ENCODE assay signal across 8 cellular contexts in the genomic region with DNA sequence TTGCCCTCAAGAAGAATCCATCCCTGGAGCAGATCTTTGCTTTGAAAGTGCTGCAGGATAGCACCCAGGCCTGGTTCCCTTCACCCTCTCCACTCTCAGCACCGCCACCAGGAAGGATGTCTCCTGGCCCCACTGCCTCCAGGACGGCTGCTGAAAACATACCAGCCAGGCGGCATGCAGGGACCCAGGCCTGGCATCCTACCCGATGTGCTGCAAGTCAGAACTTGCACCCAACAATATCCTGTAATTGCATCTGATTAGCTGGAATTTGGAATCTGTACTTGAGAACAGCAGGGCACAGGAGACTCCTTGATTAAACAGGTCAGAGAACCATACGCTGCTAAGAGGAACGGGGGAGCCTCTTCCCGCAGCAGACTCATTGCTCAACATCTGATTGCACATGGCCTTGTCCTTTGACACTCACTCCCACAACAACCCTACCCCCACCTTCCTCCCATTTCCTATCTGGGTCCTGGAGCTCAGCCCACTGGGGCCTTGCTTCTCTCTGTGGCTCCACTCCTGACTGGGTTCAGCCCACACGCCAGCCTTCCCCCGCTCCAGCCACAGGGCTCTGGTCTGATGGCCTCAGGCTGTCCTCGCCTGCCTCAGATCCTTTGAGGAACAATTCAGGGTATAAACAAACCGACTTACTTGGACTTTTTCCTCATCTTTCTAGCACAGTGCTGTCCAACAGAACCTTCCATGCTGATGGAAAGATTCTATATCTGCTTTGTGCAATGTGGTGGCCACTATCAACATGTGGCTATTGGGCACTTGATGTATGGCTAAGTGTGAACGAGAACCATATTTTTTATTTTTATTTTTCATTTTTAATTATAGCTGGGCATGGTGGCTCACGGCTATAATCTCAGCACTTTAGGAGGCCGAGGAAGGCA.
DNase-seq lines count a peak whose midpoint lies in the region; ATAC-seq and TF ChIP-seq lines count a peak whose summit lies in the region.

No MANE protein-coding gene starts in this region.

- no peaks in the 10 kb centered on the region for H3K27me3 ChIP-seq in Peyer's patch
- H3K27me3 ChIP-seq in prostate gland (replicated peaks; ENCODE audit: insufficient read depth): no peaks in the 10 kb centered on the region

- no peak for TF ChIP-seq CTCF in Peyer's patch (IDR thresholded peaks at IDR 0.05)
- no peak for TF ChIP-seq CTCF in prostate gland (IDR thresholded peaks at IDR 0.05)

- in situ Hi-C loops in G401 (cut with HindIII; ENCODE audit: low sequenced_read_pairs): no loop called here

- no peak for ATAC-seq in GM21381 (IDR thresholded peaks at IDR 0.05; ENCODE audit: unreplicated experiment)

- intact Hi-C loops in prostate gland (cut with DNase I): no loop called here

- peaks cover 0 to 24% (median 0%) of the 10 kb centered on the region in 4 donors for H3K4me1 ChIP-seq in Peyer's patch
- no peaks in the 10 kb centered on the region for H3K4me1 ChIP-seq in prostate gland (replicated peaks)

- H3K9me3 ChIP-seq in Peyer's patch: no peaks in the 10 kb centered on the region
- no peaks in the 10 kb centered on the region for H3K9me3 ChIP-seq in prostate gland

- H3K4me3 ChIP-seq in Peyer's patch: peak overlapping the region in 1 of 4 donors; percentile 11
- no peak overlapping the region for H3K4me3 ChIP-seq in prostate gland

- peak; percentile 0 to 44 for TF ChIP-seq POLR2A in Peyer's patch (IDR thresholded peaks at IDR 0.05)
- peak; percentile 13 for TF ChIP-seq POLR2A in prostate gland (IDR thresholded peaks at IDR 0.05)

- no peaks in the 10 kb centered on the region for H3K36me3 ChIP-seq in Peyer's patch
- no peaks in the 10 kb centered on the region for H3K36me3 ChIP-seq in prostate gland

- DNase-seq in GF-D8 (lab: John Stamatoyannopoulos, UW): peak; percentile 97
- peak; percentile 42 to 89 (median 76) for DNase-seq in Peyer's patch
- DNase-seq in globus pallidus (ENCODE audit: low spot score): peak; percentile 58
- peak; percentile 79 for DNase-seq in prostate gland (ENCODE audit: low spot score)
- no peak for DNase-seq in G401 (ENCODE audit: low spot score)
- no peak for DNase-seq in foreskin melanocyte
- DNase-seq in cortex of kidney (lab: John Stamatoyannopoulos, UW): no peak

- WGBS in prostate gland: 50% methylated on average over 14 of the region's 14 CpGs

- peak overlapping the region in 3 of 4 donors; percentile 57 to 85 (median 76) for H3K27ac ChIP-seq in Peyer's patch
- peak overlapping the region; percentile 17 to 73 for H3K27ac ChIP-seq in prostate gland

Comparison
In these comparisons a context has a peak if more than half of its experiments do, and no peak if none do; other contexts are left out.
1. DNase-seq: peak in GF-D8 (single experiment), Peyer's patch (3 of 3), globus pallidus (single experiment) and prostate gland (single experiment); none in G401 (single experiment), foreskin melanocyte (single experiment) and cortex of kidney (single experiment).